ENCODE assay signal across 8 cellular contexts in the genomic region with DNA sequence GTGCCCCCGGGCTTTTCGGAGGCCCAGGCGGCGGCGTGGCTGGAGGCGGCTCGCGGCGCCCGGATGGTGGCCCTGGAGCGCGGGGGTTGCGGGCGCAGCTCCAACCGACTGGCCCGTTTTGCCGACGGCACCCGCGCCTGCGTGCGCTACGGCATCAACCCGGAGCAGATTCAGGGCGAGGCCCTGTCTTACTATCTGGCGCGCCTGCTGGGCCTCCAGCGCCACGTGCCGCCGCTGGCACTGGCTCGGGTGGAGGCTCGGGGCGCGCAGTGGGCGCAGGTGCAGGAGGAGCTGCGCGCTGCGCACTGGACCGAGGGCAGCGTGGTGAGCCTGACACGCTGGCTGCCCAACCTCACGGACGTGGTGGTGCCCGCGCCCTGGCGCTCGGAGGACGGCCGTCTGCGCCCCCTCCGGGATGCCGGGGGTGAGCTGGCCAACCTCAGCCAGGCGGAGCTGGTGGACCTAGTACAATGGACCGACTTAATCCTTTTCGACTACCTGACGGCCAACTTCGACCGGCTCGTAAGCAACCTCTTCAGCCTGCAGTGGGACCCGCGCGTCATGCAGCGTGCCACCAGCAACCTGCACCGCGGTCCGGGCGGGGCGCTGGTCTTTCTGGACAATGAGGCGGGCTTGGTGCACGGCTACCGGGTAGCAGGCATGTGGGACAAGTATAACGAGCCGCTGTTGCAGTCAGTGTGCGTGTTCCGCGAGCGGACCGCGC. TPM values are rescaled to one million over a fixed set of nuclear protein-coding genes. Genes with fewer than 3 reads are reported as not detected.
DNase-seq lines count a peak whose midpoint lies in the region; ATAC-seq and TF ChIP-seq lines count a peak whose summit lies in the region.

No MANE protein-coding gene starts in this region.

- peak overlapping the region; percentile 99 for H3K4me2 ChIP-seq in PC-9

- H3K36me3 ChIP-seq in PC-9 (ENCODE audit: low read depth): no peaks in the 10 kb centered on the region

- H3K9me2 ChIP-seq in PC-9 (ENCODE audit: insufficient read depth): no peaks in the 10 kb centered on the region

- H3K9me3 ChIP-seq in PC-9 (ENCODE audit: insufficient read depth, low read depth): no peaks in the 10 kb centered on the region

- peak overlapping the region; percentile 66 for H3K4me3 ChIP-seq in PC-9

- peak; percentile 56 for DNase-seq in Ammon's horn (ENCODE audit: low spot score)
- peak; percentile 59 to 63 for DNase-seq in PC-9
- DNase-seq in cerebellum (ENCODE audit: low spot score): peak; percentile 54
- peak in 1 of 2 donors; percentile 28 for DNase-seq in left colon
- DNase-seq in stimulated activated CD4-positive, alpha-beta T cell treated with anti-CD3 and anti-CD28 coated beads, TNF-alpha, amount 100 ng/mL, for 48 hours (ENCODE audit: low read depth in 3 of 3): peak in 2 of 3 donors; percentile 5 to 21
- DNase-seq in putamen (ENCODE audit: low spot score): no peak

- POLR2A ChIA-PET in PC-9 (lab: Charles Lee; ENCODE audit: unreplicated experiment): interaction anchor here (0.6 kb wide), 1 partner anchor 21 kb away, joined by 5 read pairs; no protein-coding TSS in a partner anchor

- H3F3A ChIP-seq in PC-9 (ENCODE audit: insufficient read depth, low read depth): peaks cover 14% of the 10 kb centered on the region

- peaks cover 49% of the 10 kb centered on the region for H3K4me1 ChIP-seq in PC-9 (replicated peaks; ENCODE audit: insufficient read depth)

- BruUV-seq in PC-9 (replicated peaks; lab: Mats Ljungman, UMichigan): no TSS peak

- peak overlapping the region; percentile 81 for H2AFZ ChIP-seq in PC-9

- peak; percentile 37 for ATAC-seq in GM18511 (IDR thresholded peaks at IDR 0.05; ENCODE audit: unreplicated experiment)
- peak; percentile 25 for ATAC-seq in HG03025 (IDR thresholded peaks at IDR 0.05; ENCODE audit: low FRiP score, unreplicated experiment)
- ATAC-seq in left colon: peak; percentile 41

- H4K20me1 ChIP-seq in PC-9 (ENCODE audit: insufficient read depth): no peaks in the 10 kb centered on the region

- peak overlapping the region; percentile 3; the same call in 1 of the 2 replicates for H3K27ac ChIP-seq in PC-9

- peaks cover 28% of the 10 kb centered on the region for H3K79me2 ChIP-seq in PC-9 (ENCODE audit: low read depth)

- TF ChIP-seq CTCF in PC-9 (conservative IDR thresholded peaks at IDR 0.05): 0 out of 2 replicates have a peak, but pooled peaks have one; percentile 16

- CTCF ChIA-PET in PC-9 (lab: Charles Lee): interaction anchor here (0.9 to 1.5 kb wide), 2 partner anchors 11 to 203 kb away, joined by 3 to 5 read pairs; no protein-coding TSS in a partner anchor

- H3K27me3 ChIP-seq in PC-9 (ENCODE audit: insufficient read depth, low read depth): no peaks in the 10 kb centered on the region

- intact Hi-C loops in PC-9 (cut with micrococcal nuclease; ENCODE audit: unreplicated experiment) (loop anchor here (5.0 to 10.0 kb wide), 7 partner anchors 273 to 873 kb away; a partner anchor contains a TSS), left colon (cut with DNase I, micrococcal nuclease) (loop anchor here in 1 of 2 donors (5.0 to 10.0 kb wide), 3 partner anchors 203 to 648 kb away; no protein-coding TSS in a partner anchor)

RNA-seq across cellular contexts. Expression of a gene that starts 0.9 kb away (rescaled TPM):
- 14.8 and 17.5 TPM in 2 replicates for total RNA-seq in PC-9 (2021)
- total RNA-seq in cerebellum: 17.2 TPM
- total RNA-seq in left colon: under 1 TPM in 1 of 2 donors, not detected in 1; 0.50 TPM

RNA-seq across cellular contexts. Expression of a gene that starts 43.4 kb away (rescaled TPM):
- total RNA-seq in PC-9 (2021) (91.7 and 100 TPM in 2 replicates), cerebellum (19.9 TPM), left colon (10 to 100 TPM; 45.7 to 49.4 TPM)

Comparison
In these comparisons a context has a peak if more than half of its experiments do, and no peak if none do; other contexts are left out.
1. RNA of a gene that starts 0.9 kb away (total RNA-seq): 17.2 TPM in cerebellum (single experiment) and 14.8 to 17.5 TPM in PC-9; 0.50 TPM in left colon; every median in the first group is over 10 times any median in the second.
2. Peak in every context shown above with its lines, with median percentiles within 50 percentile points of each other: ATAC-seq.